8 cellular contexts compared by ENCODE assay signal in the genomic region with DNA sequence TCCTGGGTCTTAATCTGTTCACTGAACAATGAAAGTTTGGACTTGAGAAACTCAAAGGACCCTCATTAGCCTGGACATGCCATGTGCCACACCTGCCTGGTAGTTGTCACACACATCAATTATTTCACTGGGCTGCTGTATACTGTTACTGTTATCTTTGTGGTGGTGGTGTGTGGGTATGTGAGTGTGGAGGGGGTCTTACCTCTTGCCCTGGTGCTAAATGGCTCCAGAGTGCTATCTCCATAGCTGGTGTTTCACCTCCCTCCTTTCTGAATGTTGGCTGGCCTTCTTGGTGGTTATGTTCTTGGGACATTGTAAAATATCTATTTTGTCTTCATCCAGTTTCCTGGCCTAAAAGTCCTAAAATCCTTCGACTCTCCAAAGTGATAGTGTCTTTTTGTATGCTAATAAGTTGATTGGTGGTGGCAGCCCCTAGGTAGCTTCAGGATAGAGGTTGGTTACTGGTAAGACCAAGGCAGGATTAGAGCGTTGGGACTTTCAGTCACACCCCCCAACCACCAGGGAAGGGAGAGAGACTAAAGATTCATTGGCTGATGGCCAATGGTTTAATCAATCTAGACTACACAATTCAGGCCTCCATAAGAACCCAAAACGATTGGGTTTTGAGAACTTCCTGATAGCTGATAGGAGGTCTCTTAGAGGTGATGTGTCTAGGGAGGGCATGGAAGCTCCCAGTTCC.
"Had no signal": no experiment of that assay in that cellular context is flagged by ENCODE, and none has a peak within 500 bp of the region (broad histone marks: within the 10 kb centered on the region; RNA-seq: fewer than 3 reads in every experiment).

No MANE protein-coding gene starts in this region.

- H3K4me3 Mint-ChIP-seq: GM23338, H9 had no signal

- DNase-seq: H9, HCEC 1CT, IMR-90 had no signal

- ATAC-seq: GM23338, K562 had no signal

- H3K9me3 Mint-ChIP-seq: H9 had no signal

- H3K27ac Mint-ChIP-seq: GM23338, H9 had no signal

- FAIRE-seq: H1, H54, HTR-8/SVneo, K562 had no signal

- H3K4me3 ChIP-seq: GM23338, K562 had no signal
